Comparison of ENCODE assay signal across 8 cellular contexts in the genomic region with DNA sequence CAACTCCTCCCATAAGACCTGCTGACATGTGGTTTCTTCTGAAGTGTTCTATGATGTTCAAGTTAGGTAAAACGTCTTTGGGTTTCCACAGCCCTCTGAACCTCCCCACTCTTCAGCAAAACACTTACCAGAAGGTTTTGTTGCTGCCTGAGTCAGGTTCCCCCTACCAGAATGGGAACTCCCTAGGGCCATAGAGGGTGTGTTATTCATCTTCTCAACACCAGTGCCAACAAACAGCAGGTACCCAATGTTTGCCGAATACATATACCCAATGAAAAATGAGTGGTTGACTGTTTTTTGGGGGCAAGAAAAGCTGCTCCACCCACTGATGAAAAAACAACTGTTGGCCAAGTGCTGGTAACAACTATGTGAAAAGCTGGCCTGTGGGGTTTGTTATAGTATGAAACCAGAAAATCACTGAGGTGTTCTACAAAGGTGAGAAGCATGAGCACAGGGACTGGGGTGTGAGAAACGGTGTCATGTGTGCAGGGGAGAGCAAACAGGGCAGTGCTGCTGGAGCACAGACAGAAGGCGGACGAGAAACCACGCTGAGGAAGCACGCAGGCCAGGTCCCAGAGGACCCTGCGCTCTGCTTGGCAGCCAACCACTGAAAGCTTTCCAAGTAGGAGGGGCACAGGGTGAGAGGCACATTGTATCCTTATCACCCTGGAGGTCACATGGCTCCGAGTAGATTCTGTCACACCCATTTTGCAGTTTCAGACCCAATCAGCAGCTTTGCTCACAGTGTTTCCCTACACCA. TPM values are rescaled to one million over a fixed set of nuclear protein-coding genes. Genes with fewer than 3 reads are reported as not detected.
DNase-seq lines count a peak whose midpoint lies in the region; ATAC-seq, FAIRE-seq and TF ChIP-seq lines count a peak whose summit lies in the region.

No MANE protein-coding gene starts in this region.

- H3K36me3 Mint-ChIP-seq in activated T-helper 1 cell treated with anti-CD3 and anti-CD28 coated beads, Interleukin-12 subunit alpha, Interleukin-12 subunit beta, Interleukin-2, Interleukin-4 antibody, amounts not matched to agents 30 ng/mL and 10 ng/mL and 1 ng/mL, durations not matched to agents 14 hours and 24 hours and 36 hours (ENCODE audit: low read depth), result peaks cover 24% of the 10 kb centered on the region
- no peaks in the 10 kb centered on the region for H3K36me3 Mint-ChIP-seq in nephron progenitor cell (ENCODE audit: low read depth)

- peak overlapping the region; percentile 90 for H3K27ac Mint-ChIP-seq in activated T-helper 1 cell treated with anti-CD3 and anti-CD28 coated beads, Interleukin-12 subunit alpha, Interleukin-12 subunit beta, Interleukin-2, Interleukin-4 antibody, amounts not matched to agents 30 ng/mL and 10 ng/mL and 1 ng/mL, durations not matched to agents 14 hours and 24 hours and 36 hours
- no peak overlapping the region for H3K27ac Mint-ChIP-seq in nephron progenitor cell

- H3K27me3 Mint-ChIP-seq in activated T-helper 1 cell treated with anti-CD3 and anti-CD28 coated beads, Interleukin-12 subunit alpha, Interleukin-12 subunit beta, Interleukin-2, Interleukin-4 antibody, amounts not matched to agents 30 ng/mL and 10 ng/mL and 1 ng/mL, durations not matched to agents 14 hours and 24 hours and 36 hours (ENCODE audit: insufficient read depth), result no peaks in the 10 kb centered on the region
- no peaks in the 10 kb centered on the region for H3K27me3 Mint-ChIP-seq in nephron progenitor cell (ENCODE audit: low read depth, poor library complexity)

- H3K9me3 Mint-ChIP-seq in activated T-helper 1 cell treated with anti-CD3 and anti-CD28 coated beads, Interleukin-12 subunit alpha, Interleukin-12 subunit beta, Interleukin-2, Interleukin-4 antibody, amounts not matched to agents 30 ng/mL and 10 ng/mL and 1 ng/mL, durations not matched to agents 14 hours and 24 hours and 36 hours, result no peaks in the 10 kb centered on the region
- H3K9me3 Mint-ChIP-seq in nephron progenitor cell, result no peaks in the 10 kb centered on the region

- no peak overlapping the region for H3K4me3 ChIP-seq in mucosa of descending colon

- no peak for TF ChIP-seq CTCF in mucosa of descending colon (IDR thresholded peaks at IDR 0.05)
- TF ChIP-seq CTCF in nephron progenitor cell (IDR thresholded peaks at IDR 0.05), result no peak

- no peaks in the 10 kb centered on the region for H3K36me3 ChIP-seq in mucosa of descending colon (ENCODE audit: low read depth)

- H3K4me1 ChIP-seq in mucosa of descending colon (ENCODE audit: low read depth), result peaks cover 33% of the 10 kb centered on the region

- H3K9me3 ChIP-seq in mucosa of descending colon, result no peaks in the 10 kb centered on the region

- intact Hi-C loops in activated T-helper 1 cell treated with anti-CD3 and anti-CD28 coated beads, Interleukin-12 subunit alpha, Interleukin-12 subunit beta, Interleukin-2, Interleukin-4 antibody, amounts not matched to agents 30 ng/mL and 10 ng/mL and 1 ng/mL, durations not matched to agents 14 hours and 24 hours and 36 hours (cut with micrococcal nuclease), result loop anchor here (1.0 to 5.0 kb wide), 2 partner anchors 29 to 44 kb away; a partner anchor contains a TSS
- intact Hi-C loops in mucosa of descending colon (cut with DNase I, micrococcal nuclease), result no loop called here

- ATAC-seq in GM21737 (IDR thresholded peaks at IDR 0.05; ENCODE audit: unreplicated experiment) (peak; percentile 90), mucosa of descending colon (peak; percentile 79)

- peak; percentile 15 for DNase-seq in GM12892 (ENCODE audit: insufficient read length)
- peak; percentile 73 for DNase-seq in NCI-H1436 treated with DMSO at 0.1 percent for 48 hours (lab: John Stamatoyannopoulos, UW)
- DNase-seq in activated T-helper 1 cell treated with anti-CD3 and anti-CD28 coated beads, Interleukin-12 subunit alpha, Interleukin-12 subunit beta, Interleukin-2, Interleukin-4 antibody, amounts not matched to agents 30 ng/mL and 10 ng/mL and 1 ng/mL, durations not matched to agents 14 hours and 24 hours and 36 hours (ENCODE audit: low spot score), result peak; percentile 19
- peak; percentile 48 to 74 (median 51) for DNase-seq in mucosa of descending colon
- DNase-seq in cerebellum (ENCODE audit: low spot score), result no peak
- DNase-seq in HuH-7.5 (ENCODE audit: low spot score), result no peak
- no peak for DNase-seq in nephron progenitor cell

- peak; percentile 66 for TF ChIP-seq POLR2A in GM12892 (IDR thresholded peaks at IDR 0.05; ENCODE audit: low read depth, low read length)

- peak overlapping the region; percentile 34 for H3K4me3 Mint-ChIP-seq in activated T-helper 1 cell treated with anti-CD3 and anti-CD28 coated beads, Interleukin-12 subunit alpha, Interleukin-12 subunit beta, Interleukin-2, Interleukin-4 antibody, amounts not matched to agents 30 ng/mL and 10 ng/mL and 1 ng/mL, durations not matched to agents 14 hours and 24 hours and 36 hours
- H3K4me3 Mint-ChIP-seq in nephron progenitor cell, result no peak overlapping the region

- H3K4me1 Mint-ChIP-seq in activated T-helper 1 cell treated with anti-CD3 and anti-CD28 coated beads, Interleukin-12 subunit alpha, Interleukin-12 subunit beta, Interleukin-2, Interleukin-4 antibody, amounts not matched to agents 30 ng/mL and 10 ng/mL and 1 ng/mL, durations not matched to agents 14 hours and 24 hours and 36 hours (ENCODE audit: low read depth), result peaks cover 36% of the 10 kb centered on the region
- peaks cover 5% of the 10 kb centered on the region for H3K4me1 Mint-ChIP-seq in nephron progenitor cell

- FAIRE-seq in GM12892 (lab: Jason Lieb, UNC), result peak; percentile 99

RNA-seq across cellular contexts. Expression of a gene that starts 28.8 kb away (rescaled TPM):
- polyA plus RNA-seq in GM12892 (2012; ENCODE audit: missing spikeins), result 53.0 TPM
- 18.2 and 25.8 TPM in 2 replicates for total RNA-seq in activated T-helper 1 cell treated with anti-CD3 and anti-CD28 coated beads, Interleukin-12 subunit alpha, Interleukin-12 subunit beta, Interleukin-2, Interleukin-4 antibody, amounts not matched to agents 30 ng/mL and 10 ng/mL and 1 ng/mL, durations not matched to agents 14 hours and 24 hours and 36 hours
- total RNA-seq in mucosa of descending colon (10 to 100 TPM; 40.3 to 92.0 (median 41.1) TPM), cerebellum (174 TPM)

Comparison
In these comparisons a context has a peak if more than half of its experiments do, and no peak if none do; other contexts are left out.
1. DNase-seq: peak in GM12892 (single experiment), NCI-H1436 treated with DMSO at 0.1 percent for 48 hours (single experiment), activated T-helper 1 cell treated with anti-CD3 and anti-CD28 coated beads, Interleukin-12 subunit alpha, Interleukin-12 subunit beta, Interleukin-2, Interleukin-4 antibody, amounts not matched to agents 30 ng/mL and 10 ng/mL and 1 ng/mL, durations not matched to agents 14 hours and 24 hours and 36 hours (single experiment) and mucosa of descending colon (3 of 3); none in cerebellum (single experiment), HuH-7.5 (single experiment) and nephron progenitor cell (single experiment).